Comparison of ENCODE assay signal across 2 cellular contexts in genomic region chr18:70292628-70293027, GRCh38.
TF ChIP-seq lines count a peak whose summit lies in the region.

No MANE protein-coding gene starts in this region.

TF ChIP-seq in HEK293, 187 proteins besides CTCF, POLR2A, EP300 and RAD21 (continued from another document):
- TF ChIP-seq OSR2 (tag by site-specific recombination; IDR thresholded peaks at IDR 0.05): peak; percentile 59

TF ChIP-seq in WTC11, 78 proteins besides CTCF, POLR2A, EP300 and RAD21 (continued from another document):
- TF ChIP-seq CDX4 (CRISPR knock-in tag; IDR thresholded peaks at IDR 0.05; ENCODE audit: borderline replicate concordance) (no peak), SMAD4 (CRISPR knock-in tag; IDR thresholded peaks at IDR 0.05) (no peak), MLX (CRISPR knock-in tag; IDR thresholded peaks at IDR 0.05) (no peak), CREB1 (CRISPR knock-in tag; IDR thresholded peaks at IDR 0.05) (no peak), NFATC4 (CRISPR knock-in tag; IDR thresholded peaks at IDR 0.05) (no peak), PRDM15 (CRISPR knock-in tag; IDR thresholded peaks at IDR 0.05) (no peak), CREM (CRISPR knock-in tag; IDR thresholded peaks at IDR 0.05) (no peak), HMGXB4 (CRISPR knock-in tag; IDR thresholded peaks at IDR 0.05) (no peak), PREB (CRISPR knock-in tag; IDR thresholded peaks at IDR 0.05; ENCODE audit: borderline replicate concordance) (no peak), MXD4 (CRISPR knock-in tag; IDR thresholded peaks at IDR 0.05; ENCODE audit: borderline replicate concordance) (no peak), ZNF281 (CRISPR knock-in tag; IDR thresholded peaks at IDR 0.05) (no peak), ZNF396 (CRISPR knock-in tag; IDR thresholded peaks at IDR 0.05; ENCODE audit: borderline replicate concordance) (no peak)
